In genomic region chr2:216170362-216170761, GRCh38 we compare ENCODE assay signal across 19 cellular contexts.
A peak's percentile ranks its signal among the peaks of the same experiment; 100 is the strongest.
DNase-seq lines count a peak whose midpoint lies in the region; ATAC-seq and TF ChIP-seq lines count a peak whose summit lies in the region.
"Had no signal": no experiment of that assay in that cellular context is flagged by ENCODE, and none has a peak within 500 bp of the region (broad histone marks: within the 10 kb centered on the region; RNA-seq: fewer than 3 reads in every experiment).

No MANE protein-coding gene starts in this region.

- ATAC-seq in Right ventricle myocardium superior (ENCODE audit: poor library complexity) = peak; percentile 27
- peak; percentile 43 for ATAC-seq in upper lobe of right lung
- no peak for ATAC-seq in mucosa of descending colon
- ATAC-seq: activated CD8-positive, alpha-beta memory T cell treated with anti-CD3 and anti-CD28 coated beads, Interleukin-2, amount 10 ng/mL, durations not matched to agents 7 days and 5 days had no signal

- H3K4me1 ChIP-seq in upper lobe of right lung (no peaks in the 10 kb centered on the region), mucosa of descending colon (ENCODE audit: low read depth) (no peaks in the 10 kb centered on the region)
- H3K4me1 ChIP-seq: sigmoid colon had no signal

- intact Hi-C loops in Right ventricle myocardium superior (cut with DNase I) (no loop called here), cardiac septum (cut with DNase I) (no loop called here), upper lobe of right lung (cut with DNase I) (no loop called here), mucosa of descending colon (cut with DNase I, micrococcal nuclease) (no loop called here)

- no peaks in the 10 kb centered on the region for H3K27me3 ChIP-seq in upper lobe of right lung
- H3K27me3 ChIP-seq: sigmoid colon had no signal

- peaks cover 7% of the 10 kb centered on the region for H3K36me3 Mint-ChIP-seq in glutamatergic neuron (ENCODE audit: unreplicated experiment)

- peaks cover 15% of the 10 kb centered on the region for H3K4me1 Mint-ChIP-seq in glutamatergic neuron (ENCODE audit: low read depth, unreplicated experiment)

- H3K36me3 ChIP-seq in upper lobe of right lung (peaks cover 55% of the 10 kb centered on the region), mucosa of descending colon (ENCODE audit: low read depth) (no peaks in the 10 kb centered on the region)

- peaks cover 3% of the 10 kb centered on the region for H3K27me3 Mint-ChIP-seq in glutamatergic neuron (ENCODE audit: unreplicated experiment)
- H3K27me3 Mint-ChIP-seq: activated CD8-positive, alpha-beta memory T cell treated with anti-CD3 and anti-CD28 coated beads, Interleukin-2, amount 10 ng/mL, durations not matched to agents 7 days and 5 days; stimulated activated naive CD8-positive, alpha-beta T cell treated with anti-CD3 and anti-CD28 coated beads, Interleukin-15, Interleukin-2, amounts not matched to agents 100 ng/mL and 50 ng/mL, for 24 hours had no signal

- H3K4me3 Mint-ChIP-seq in glutamatergic neuron (ENCODE audit: unreplicated experiment) = no peak overlapping the region
- H3K4me3 Mint-ChIP-seq: activated CD8-positive, alpha-beta memory T cell treated with anti-CD3 and anti-CD28 coated beads, Interleukin-2, amount 10 ng/mL, durations not matched to agents 7 days and 5 days; immature natural killer cell; stimulated activated naive CD8-positive, alpha-beta T cell treated with anti-CD3 and anti-CD28 coated beads, Interleukin-15, Interleukin-2, amounts not matched to agents 100 ng/mL and 50 ng/mL, for 24 hours had no signal

- H3K27ac Mint-ChIP-seq in glutamatergic neuron (ENCODE audit: unreplicated experiment) = peak overlapping the region; percentile 40
- H3K27ac Mint-ChIP-seq: activated CD8-positive, alpha-beta memory T cell treated with anti-CD3 and anti-CD28 coated beads, Interleukin-2, amount 10 ng/mL, durations not matched to agents 7 days and 5 days; stimulated activated naive CD8-positive, alpha-beta T cell treated with anti-CD3 and anti-CD28 coated beads, Interleukin-15, Interleukin-2, amounts not matched to agents 100 ng/mL and 50 ng/mL, for 24 hours had no signal

- H3K9me3 Mint-ChIP-seq in glutamatergic neuron (ENCODE audit: unreplicated experiment) = peaks cover 7% of the 10 kb centered on the region
- H3K9me3 Mint-ChIP-seq: immature natural killer cell had no signal

- H3K9me3 ChIP-seq in upper lobe of right lung (no peaks in the 10 kb centered on the region), mucosa of descending colon (no peaks in the 10 kb centered on the region)
- H3K9me3 ChIP-seq: sigmoid colon had no signal

- no peak overlapping the region for H3K27ac ChIP-seq in upper lobe of right lung
- H3K27ac ChIP-seq: sigmoid colon had no signal

- DNase-seq in NCI-H1436 treated with DMSO at 0.1 percent for 48 hours (lab: John Stamatoyannopoulos, UW) (peak; percentile 25), NCI-H1436 (lab: John Stamatoyannopoulos, UW) (no peak), Right ventricle myocardium superior (no peak), cardiac septum (ENCODE audit: low spot score) (no peak), glutamatergic neuron (no peak), upper lobe of right lung (no peak), mucosa of descending colon (no peak), activated gamma-delta T cell treated with Interleukin-2 at 50 U/mL for 16 hours (no peak)
- DNase-seq: 8988T; activated CD8-positive, alpha-beta memory T cell treated with anti-CD3 and anti-CD28 coated beads, Interleukin-2, amount 10 ng/mL, durations not matched to agents 7 days and 5 days; activated naive CD4-positive, alpha-beta T cell; immature natural killer cell; KG1; NCI-H1092; NCI-H2171 treated with DMSO at 0.1 percent for 48 hours; NCI-H774; sigmoid colon; trophoblast cell had no signal

- no peak for TF ChIP-seq CTCF in glutamatergic neuron (IDR thresholded peaks at IDR 0.05; ENCODE audit: partially characterized antibody, unreplicated experiment)
- TF ChIP-seq CTCF in upper lobe of right lung (IDR thresholded peaks at IDR 0.05) = no peak
- no peak for TF ChIP-seq CTCF in mucosa of descending colon (IDR thresholded peaks at IDR 0.05)

- H3K4me3 ChIP-seq in upper lobe of right lung (no peak overlapping the region), mucosa of descending colon (no peak overlapping the region)
- H3K4me3 ChIP-seq: sigmoid colon had no signal
